1 cellular context compared by ENCODE assay signal in the genomic region with DNA sequence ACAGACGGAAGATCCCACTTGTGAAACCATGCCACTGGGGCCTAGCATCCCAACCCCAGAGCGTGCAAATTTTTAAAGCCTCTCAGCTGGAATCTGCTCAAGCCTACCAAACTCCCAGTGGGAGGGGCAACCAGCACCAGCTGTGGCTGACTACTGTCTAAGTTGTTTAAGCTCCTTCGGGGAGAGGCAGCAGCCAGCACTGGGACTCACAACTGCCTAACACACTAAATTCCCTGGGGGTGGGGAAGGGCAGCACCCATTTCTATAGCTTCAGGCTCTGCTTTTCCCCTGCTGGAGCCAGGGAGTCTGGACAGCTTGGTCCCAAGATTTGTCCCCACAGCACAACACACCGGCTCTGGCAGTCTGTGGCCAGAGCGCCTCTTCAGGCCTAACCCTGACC.
TF ChIP-seq lines count a peak whose summit lies in the region.

No MANE protein-coding gene starts in this region.

TF ChIP-seq in IMR-90, 13 proteins besides CTCF, POLR2A, EP300 and RAD21 (continued from another document):
- TF ChIP-seq BHLHE40 (IDR thresholded peaks at IDR 0.05; ENCODE audit: low read depth, low read length) = no peak
TF ChIP-seq in IMR-90: peak in this region for 0.
